Comparison of ENCODE assay signal across 8 cellular contexts in genomic region chrX:49212209-49212608, GRCh38. TPM values are rescaled to one million over a fixed set of nuclear protein-coding genes. Genes with fewer than 3 reads are reported as not detected.
"Had no signal": no experiment of that assay in that cellular context is flagged by ENCODE, and none has a peak within 500 bp of the region (broad histone marks: within the 10 kb centered on the region; RNA-seq: fewer than 3 reads in every experiment).

No MANE protein-coding gene starts in this region.

- FAIRE-seq: G401.6, GM12878, GM12891, GM12892, GM19239 had no signal

- ATAC-seq: GM12878 had no signal

- DNase-seq: GDM1, GF-D8 had no signal

- H3K4me3 ChIP-seq: GM12878 had no signal

RNA-seq across cellular contexts. Expression of gene CACNA1F, which starts 20.9 kb away (rescaled TPM):
- total RNA-seq: G401 had no signal
